Comparison of ENCODE assay signal across 23 cellular contexts in the genomic region with DNA sequence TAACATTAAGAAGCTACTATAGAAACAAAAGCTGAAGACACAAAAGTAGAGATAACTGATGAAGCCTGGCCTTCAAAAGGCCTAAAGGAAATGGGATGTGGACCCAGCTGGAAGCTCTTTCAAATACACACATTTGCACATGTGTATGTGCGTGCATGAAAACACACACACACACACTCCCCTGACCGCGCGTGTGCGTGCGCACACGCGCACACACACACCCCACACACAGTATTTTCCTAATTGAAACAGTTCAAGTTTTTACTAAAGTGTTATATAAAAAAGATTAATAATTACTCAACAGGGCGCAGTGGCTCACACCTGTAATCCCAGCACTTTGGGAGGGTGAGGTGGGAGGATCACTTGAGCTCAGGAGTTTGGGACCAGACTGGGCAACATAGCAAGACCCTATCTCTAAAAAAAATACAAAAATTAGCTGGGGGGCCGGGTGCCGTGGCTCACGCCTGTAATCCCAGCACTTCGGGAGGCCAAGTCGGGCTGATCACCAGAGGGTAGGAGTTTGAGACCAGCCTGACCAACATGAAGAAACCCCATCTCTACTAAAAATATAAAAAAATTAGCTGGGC.
DNase-seq lines count a peak whose midpoint lies in the region; ATAC-seq, FAIRE-seq and TF ChIP-seq lines count a peak whose summit lies in the region.
"Had no signal": no experiment of that assay in that cellular context is flagged by ENCODE, and none has a peak within 500 bp of the region (broad histone marks: within the 10 kb centered on the region; RNA-seq: fewer than 3 reads in every experiment).

No MANE protein-coding gene starts in this region.

- no peaks in the 10 kb centered on the region for H4K20me1 ChIP-seq in GM12878 (ENCODE audit: control insufficient read depth, insufficient read depth)
- H4K20me1 ChIP-seq: BLaER1 had no signal

- ATAC-seq in GM12878 = no peak

- H3K4me3 ChIP-seq in Caco-2 (ENCODE audit: low read depth, low read length) (no peak overlapping the region), HEK293 (ENCODE audit: low read depth, low read length) (no peak overlapping the region), GM12878 (no peak overlapping the region)
- H3K4me3 ChIP-seq: BLaER1 had no signal

- peaks cover 13% of the 10 kb centered on the region for H3K9me3 Mint-ChIP-seq in Caco-2 (ENCODE audit: unreplicated experiment)
- H3K9me3 Mint-ChIP-seq: CD4-positive, CD25-positive, alpha-beta regulatory T cell; CD8-positive, alpha-beta memory T cell had no signal

- H3K27me3 ChIP-seq in Caco-2 (replicated peaks; ENCODE audit: control insufficient read depth, insufficient read depth, low read length) (no peaks in the 10 kb centered on the region), GM12878 (replicated peaks in 1 of 2; ENCODE audit: control insufficient read depth in 2 of 2, insufficient read depth in 2 of 2, low read length in 1 of 2) (no peaks in the 10 kb centered on the region)
- H3K27me3 ChIP-seq: BE2C, BLaER1 had no signal

- SMC1A ChIA-PET in GM12878 (lab: Charles Lee; ENCODE audit: uncharacterized antibody, unreplicated experiment) = interaction anchor here (0.6 to 1.2 kb wide), 2 partner anchors 21 to 773 kb away, joined by 3 to 4 read pairs; no protein-coding TSS in a partner anchor

- peaks cover 6% of the 10 kb centered on the region for H3K36me3 Mint-ChIP-seq in Caco-2 (ENCODE audit: insufficient read depth, unreplicated experiment)

- peak overlapping the region; percentile 91 for H3K27ac Mint-ChIP-seq in Caco-2 (ENCODE audit: unreplicated experiment)
- H3K27ac Mint-ChIP-seq: CD4-positive, alpha-beta memory T cell; CD4-positive, CD25-positive, alpha-beta regulatory T cell had no signal

- H3K4me3 Mint-ChIP-seq in Caco-2 (ENCODE audit: unreplicated experiment) = no peak overlapping the region
- H3K4me3 Mint-ChIP-seq: CD14-positive monocyte; CD4-positive, alpha-beta memory T cell; CD4-positive, CD25-positive, alpha-beta regulatory T cell; CD8-positive, alpha-beta memory T cell had no signal

- POLR2A ChIA-PET in Caco-2 (lab: Charles Lee) (no interaction called here), HEK293 (lab: Yijun Ruan, JAX) (no interaction called here), GM12878 (lab: Charles Lee) (no interaction called here)

- peaks cover 20% of the 10 kb centered on the region for H3K4me1 ChIP-seq in Caco-2
- no peaks in the 10 kb centered on the region for H3K4me1 ChIP-seq in HEK293 (ENCODE audit: control insufficient read depth, insufficient read depth, low read length)
- no peaks in the 10 kb centered on the region for H3K4me1 ChIP-seq in GM12878 (ENCODE audit: control insufficient read depth, insufficient read depth, low read length)
- H3K4me1 ChIP-seq: BLaER1 had no signal

- H3K27me3 Mint-ChIP-seq in Caco-2 (ENCODE audit: insufficient read depth, unreplicated experiment) = no peaks in the 10 kb centered on the region
- H3K27me3 Mint-ChIP-seq: CD4-positive, alpha-beta memory T cell; CD4-positive, CD25-positive, alpha-beta regulatory T cell; CD8-positive, alpha-beta memory T cell had no signal

- in situ Hi-C loops in GM12878 (cut with MboI) = no loop called here

- intact Hi-C loops in Caco-2 (cut with micrococcal nuclease; ENCODE audit: unreplicated experiment) (loop anchor here (2.0 kb wide), 2 partner anchors 17 to 39 kb away; no protein-coding TSS in a partner anchor), GM12878 (cut with micrococcal nuclease; ENCODE audit: unreplicated experiment) (no loop called here)

- 98% methylated on average over 14 of the region's 14 CpGs for WGBS in GM12878 (ENCODE audit: insufficient coverage, insufficient replicate concordance, low lambda C conversion rate, missing lambda C conversion rate)

- no peak overlapping the region for H3K9ac ChIP-seq in GM12878 (ENCODE audit: control insufficient read depth, insufficient read depth, low read length)
- H3K9ac ChIP-seq: BLaER1 had no signal

- BruUV-seq in Caco-2 (replicated peaks; lab: Mats Ljungman, UMichigan) (no TSS peak), GM12878 (replicated peaks; lab: Mats Ljungman, UMichigan) (no TSS peak)

- no peak for TF ChIP-seq POLR2A in GM12878 (IDR thresholded peaks at IDR 0.05; ENCODE audit: low read depth, low read length)

- no peaks in the 10 kb centered on the region; the same call in 1 of the 2 replicates for H3K9me3 ChIP-seq in Caco-2
- H3K9me3 ChIP-seq in HEK293 (ENCODE audit: control insufficient read depth, insufficient read depth, low read depth, low read length) = no peaks in the 10 kb centered on the region
- H3K9me3 ChIP-seq in GM12878 (replicated peaks; ENCODE audit: control insufficient read depth, insufficient read depth, low read length) = no peaks in the 10 kb centered on the region
- H3K9me3 ChIP-seq: BE2C, BLaER1 had no signal

- no peak for TF ChIP-seq CTCF in Caco-2 (IDR thresholded peaks at IDR 0.05; ENCODE audit: insufficient read depth in 1 of 2, low read depth in 1 of 2, low read length in 1 of 2, severe bottlenecking in 1 of 2, unreplicated experiment in 1 of 2)
- no peak for TF ChIP-seq CTCF in HEK293 (tag by site-specific recombination; IDR thresholded peaks at IDR 0.05)
- TF ChIP-seq CTCF in GM12878 (IDR thresholded peaks at IDR 0.05 in 2 of 3, conservative IDR thresholded peaks at IDR 0.05 in 1 of 3; ENCODE audit: control insufficient read depth in 2 of 3, extremely low read depth in 1 of 3, insufficient read depth in 1 of 3, low read depth in 3 of 3, low read length in 3 of 3) = no peak

- no peak for DNase-seq in Caco-2
- DNase-seq in GM12878 (ENCODE audit: low read depth, low spot score) = no peak
- no peak for DNase-seq in amniotic stem cell (lab: John Stamatoyannopoulos, UW)
- DNase-seq in NCI-H510A (lab: John Stamatoyannopoulos, UW) = no peak
- DNase-seq: 8988T; ACHN; C1 segment of cervical spinal cord; Calu3; CD4-positive, alpha-beta memory T cell; CD4-positive, CD25-positive, alpha-beta regulatory T cell; CD8-positive, alpha-beta memory T cell; COR-L47; DMS79 treated with DMSO at 0.1 percent for 48 hours; GF-D8 had no signal

- peaks cover 21% of the 10 kb centered on the region for H3K4me1 Mint-ChIP-seq in Caco-2 (ENCODE audit: low read depth, unreplicated experiment)
- H3K4me1 Mint-ChIP-seq: CD14-positive monocyte; CD4-positive, alpha-beta memory T cell had no signal

- TF ChIP-seq EP300 in GM12878 (IDR thresholded peaks at IDR 0.05; ENCODE audit: borderline replicate concordance in 1 of 2, control insufficient read depth in 1 of 2, low read depth in 2 of 2, low read length in 2 of 2) = no peak

- no peak for TF ChIP-seq RAD21 in GM12878 (IDR thresholded peaks at IDR 0.05; ENCODE audit: insufficient read depth, low read depth, low read length)

- no peak overlapping the region for H2AFZ ChIP-seq in GM12878 (ENCODE audit: control insufficient read depth, low read depth, low read length)

- no peak for FAIRE-seq in GM12878 (lab: Jason Lieb, UNC)
- FAIRE-seq: A204.1, D721Med, G401.6, GM12892, GM18507 had no signal

- H3K4me2 ChIP-seq in GM12878 (ENCODE audit: control insufficient read depth, insufficient read depth) = no peak overlapping the region
- H3K4me2 ChIP-seq: BLaER1 had no signal

- H3K36me3 ChIP-seq in Caco-2 (ENCODE audit: control insufficient read depth, insufficient read depth, low read length) (no peaks in the 10 kb centered on the region), HEK293 (ENCODE audit: control insufficient read depth in 2 of 2, insufficient read depth in 1 of 2, low read length in 2 of 2) (no peaks in the 10 kb centered on the region), GM12878 (ENCODE audit: control insufficient read depth in 2 of 2, insufficient read depth in 2 of 2, low read length in 1 of 2) (no peaks in the 10 kb centered on the region)
- H3K36me3 ChIP-seq: BE2C, BLaER1 had no signal

- H3K27ac ChIP-seq in HEK293 (ENCODE audit: extremely low read depth, low read depth, low read length) = no peak overlapping the region
- no peak overlapping the region for H3K27ac ChIP-seq in GM12878 (ENCODE audit: control insufficient read depth, insufficient read depth)
- H3K27ac ChIP-seq: BLaER1 had no signal

- RAD21 ChIA-PET in GM12878 (lab: Charles Lee; ENCODE audit: unreplicated experiment) = no interaction called here

- H3K79me2 ChIP-seq in GM12878 (ENCODE audit: control insufficient read depth, insufficient read depth, low read length) = no peaks in the 10 kb centered on the region

- CTCF ChIA-PET in Caco-2 (lab: Charles Lee) (no interaction called here), HEK293 (lab: Yijun Ruan, JAX) (interaction anchor here (0.6 to 1.1 kb wide), 2 partner anchors 17 to 113 kb away, joined by 3 to 4 read pairs; no protein-coding TSS in a partner anchor), GM12878 (lab: Yijun Ruan, JAX) (no interaction called here)

TF ChIP-seq in HEK293, 187 proteins besides CTCF, POLR2A, EP300 and RAD21:
- no peak for TF ChIP-seq ZNF423 (tag by site-specific recombination; IDR thresholded peaks at IDR 0.05)
- TF ChIP-seq ZNF302 (tag by site-specific recombination; IDR thresholded peaks at IDR 0.05; ENCODE audit: low read depth) = no peak
- TF ChIP-seq ZNF121 (tag by site-specific recombination; IDR thresholded peaks at IDR 0.05) = peak; percentile 50; the same call in 1 of the 2 replicates

TF ChIP-seq in GM12878, 131 proteins besides CTCF, POLR2A, EP300 and RAD21:
- TF ChIP-seq, protein P1, sequence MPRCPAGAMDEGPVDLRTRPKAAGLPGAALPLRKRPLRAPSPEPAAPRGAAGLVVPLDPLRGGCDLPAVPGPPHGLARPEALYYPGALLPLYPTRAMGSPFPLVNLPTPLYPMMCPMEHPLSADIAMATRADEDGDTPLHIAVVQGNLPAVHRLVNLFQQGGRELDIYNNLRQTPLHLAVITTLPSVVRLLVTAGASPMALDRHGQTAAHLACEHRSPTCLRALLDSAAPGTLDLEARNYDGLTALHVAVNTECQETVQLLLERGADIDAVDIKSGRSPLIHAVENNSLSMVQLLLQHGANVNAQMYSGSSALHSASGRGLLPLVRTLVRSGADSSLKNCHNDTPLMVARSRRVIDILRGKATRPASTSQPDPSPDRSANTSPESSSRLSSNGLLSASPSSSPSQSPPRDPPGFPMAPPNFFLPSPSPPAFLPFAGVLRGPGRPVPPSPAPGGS (IDR thresholded peaks at IDR 0.05; ENCODE audit: borderline replicate concordance, insufficient read depth, low read depth, low read length, poor library complexity, severe bottlenecking) = peak; percentile 69
- TF ChIP-seq YY1 (IDR thresholded peaks at IDR 0.05; ENCODE audit: low read depth, low read length) = no peak
- TF ChIP-seq IKZF2 (IDR thresholded peaks at IDR 0.05) = no peak
